8 cellular contexts compared by ENCODE assay signal in the genomic region with DNA sequence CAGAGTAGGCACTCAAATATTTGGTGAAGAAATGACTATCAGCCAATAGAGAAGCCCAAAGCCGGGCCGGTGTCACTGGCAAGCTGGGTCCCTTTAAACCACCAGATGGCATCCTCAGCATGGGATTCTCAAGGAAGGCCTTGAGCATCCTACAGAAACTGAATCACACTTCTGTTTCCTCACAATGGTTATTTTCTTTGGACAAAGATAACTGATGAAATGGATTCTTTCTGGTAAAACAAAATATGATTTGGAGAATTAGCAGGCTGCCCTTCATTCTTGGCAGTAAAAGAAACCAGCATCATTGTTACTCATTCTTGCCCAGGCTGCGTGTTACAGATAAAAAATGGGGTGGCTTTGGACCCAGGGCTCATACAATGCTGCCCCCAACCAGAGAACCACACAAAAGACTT. TPM values are rescaled to one million over a fixed set of nuclear protein-coding genes. Genes with fewer than 3 reads are reported as not detected.
DNase-seq lines count a peak whose midpoint lies in the region; ATAC-seq and TF ChIP-seq lines count a peak whose summit lies in the region.

No MANE protein-coding gene starts in this region.

- peak; percentile 54 for TF ChIP-seq CTCF in Calu3 (IDR thresholded peaks at IDR 0.05; ENCODE audit: unreplicated experiment)
- no peak for TF ChIP-seq CTCF in glutamatergic neuron (IDR thresholded peaks at IDR 0.05; ENCODE audit: partially characterized antibody, unreplicated experiment)

- intact Hi-C loops in Calu3 (cut with micrococcal nuclease; ENCODE audit: unreplicated experiment) = loop anchor here (1.0 kb wide), 1 partner anchor 63 kb away; no protein-coding TSS in a partner anchor

- H3K27me3 Mint-ChIP-seq in Calu3 (ENCODE audit: unreplicated experiment) (peaks cover 82% of the 10 kb centered on the region), glutamatergic neuron (ENCODE audit: unreplicated experiment) (no peaks in the 10 kb centered on the region)
- H3K27me3 Mint-ChIP-seq in activated naive CD8-positive, alpha-beta T cell treated with anti-CD3 and anti-CD28 coated beads for 36 hours = peaks cover 4% of the 10 kb centered on the region

- no TSS peak for BruUV-seq in Calu3 (replicated peaks; lab: Mats Ljungman, UMichigan)

- H3K27ac Mint-ChIP-seq in Calu3 (ENCODE audit: unreplicated experiment) (no peak overlapping the region), glutamatergic neuron (ENCODE audit: unreplicated experiment) (no peak overlapping the region)
- H3K27ac Mint-ChIP-seq in activated naive CD8-positive, alpha-beta T cell treated with anti-CD3 and anti-CD28 coated beads for 36 hours = no peak overlapping the region

- H3K36me3 Mint-ChIP-seq in Calu3 (ENCODE audit: insufficient read depth, unreplicated experiment) = no peaks in the 10 kb centered on the region
- H3K36me3 Mint-ChIP-seq in activated naive CD8-positive, alpha-beta T cell treated with anti-CD3 and anti-CD28 coated beads for 36 hours = no peaks in the 10 kb centered on the region
- no peaks in the 10 kb centered on the region for H3K36me3 Mint-ChIP-seq in glutamatergic neuron (ENCODE audit: unreplicated experiment)

- DNase-seq in Calu3 (peak; percentile 68), HPDE6-E6E7 (ENCODE audit: extremely low spot score) (peak; percentile 63), SK-N-DZ (ENCODE audit: low spot score) (peak; percentile 56), glutamatergic neuron (peak; percentile 62), pulmonary artery endothelial cell (ENCODE audit: low read depth, low spot score) (peak; percentile 40)
- DNase-seq in activated naive CD8-positive, alpha-beta T cell treated with anti-CD3 and anti-CD28 coated beads for 36 hours = peak; percentile 47

- H3K4me3 Mint-ChIP-seq in Calu3 (ENCODE audit: low read depth, unreplicated experiment) (no peak overlapping the region), glutamatergic neuron (ENCODE audit: unreplicated experiment) (no peak overlapping the region)
- no peak overlapping the region for H3K4me3 Mint-ChIP-seq in activated naive CD8-positive, alpha-beta T cell treated with anti-CD3 and anti-CD28 coated beads for 36 hours

- CTCF ChIA-PET in Calu3 (lab: Charles Lee) = interaction anchor here (0.6 to 1.0 kb wide), 3 partner anchors 16 to 64 kb away, joined by 3 to 4 read pairs (median 3); no protein-coding TSS in a partner anchor

- H3K9me3 Mint-ChIP-seq in Calu3 (ENCODE audit: low read depth, unreplicated experiment) (no peaks in the 10 kb centered on the region), glutamatergic neuron (ENCODE audit: unreplicated experiment) (peaks cover 6% of the 10 kb centered on the region)
- H3K9me3 Mint-ChIP-seq in activated naive CD8-positive, alpha-beta T cell treated with anti-CD3 and anti-CD28 coated beads for 36 hours = no peaks in the 10 kb centered on the region

- ATAC-seq in HG03432 (IDR thresholded peaks at IDR 0.05; ENCODE audit: unreplicated experiment) (no peak), HG03439 (IDR thresholded peaks at IDR 0.05; ENCODE audit: unreplicated experiment) (no peak)

- H3K4me1 Mint-ChIP-seq in Calu3 (ENCODE audit: low read depth, unreplicated experiment) (no peaks in the 10 kb centered on the region), glutamatergic neuron (ENCODE audit: low read depth, unreplicated experiment) (peaks cover 7% of the 10 kb centered on the region)
- H3K4me1 Mint-ChIP-seq in activated naive CD8-positive, alpha-beta T cell treated with anti-CD3 and anti-CD28 coated beads for 36 hours = peaks cover 6% of the 10 kb centered on the region

RNA-seq across cellular contexts. Expression of a gene that starts 30.3 kb away (rescaled TPM):
- total RNA-seq in Calu3 (2022) (0.40 and 0.71 TPM in 2 replicates), glutamatergic neuron (ENCODE audit: unreplicated experiment) (19.0 TPM), pulmonary artery endothelial cell (7.5 and 8.2 TPM in 2 replicates)
- 6.3 and 6.6 TPM in 2 replicates for polyA plus RNA-seq in SK-N-DZ (2014; cell fraction: cytosol; rRNA removed)
- 1.8 and 2.7 TPM in 2 replicates for polyA plus RNA-seq in SK-N-DZ (2014; cell fraction: nucleus; rRNA removed)
- total RNA-seq in activated naive CD8-positive, alpha-beta T cell treated with anti-CD3 and anti-CD28 coated beads for 36 hours = 10 to 100 TPM; 14.9 to 15.9 TPM
